In genomic region chr9:137278061-137278912, GRCh38 we compare ENCODE assay signal across 8 cellular contexts. TPM values are rescaled to one million over a fixed set of nuclear protein-coding genes. Genes with fewer than 3 reads are reported as not detected.
DNase-seq lines count a peak whose midpoint lies in the region; ATAC-seq lines count a peak whose summit lies in the region.

No MANE protein-coding gene starts in this region.

- no peaks in the 10 kb centered on the region for H3K9me3 Mint-ChIP-seq in activated T-helper 2 cell treated with anti-CD3 and anti-CD28 coated beads, Interferon-gamma antibody, Interleukin-2, Interleukin-4, amounts not matched to agents 10 μg/mL and 5 μg/mL and 100 μg/mL, durations not matched to agents 14 hours and 24 hours and 36 hours

- intact Hi-C loops in Right ventricle myocardium inferior (cut with DNase I): no loop called here
- intact Hi-C loops in cardiac septum (cut with DNase I): no loop called here
- intact Hi-C loops in activated T-helper 2 cell treated with anti-CD3 and anti-CD28 coated beads, Interferon-gamma antibody, Interleukin-2, Interleukin-4, amounts not matched to agents 10 μg/mL and 5 μg/mL and 100 μg/mL, durations not matched to agents 14 hours and 24 hours and 36 hours (cut with micrococcal nuclease): no loop called here

- DNase-seq in Right ventricle myocardium inferior (ENCODE audit: missing footprints) (peak; percentile 84), cardiac septum (ENCODE audit: low spot score) (no peak), hepatic stellate cell (ENCODE audit: low spot score) (peak; percentile 48), NCI-H1694 (lab: John Stamatoyannopoulos, UW) (no peak), GM03348 (ENCODE audit: low spot score) (no peak)
- no peak for DNase-seq in activated T-helper 2 cell treated with anti-CD3 and anti-CD28 coated beads, Interferon-gamma antibody, Interleukin-2, Interleukin-4, amounts not matched to agents 10 μg/mL and 5 μg/mL and 100 μg/mL, durations not matched to agents 14 hours and 24 hours and 36 hours (ENCODE audit: low spot score)

- H3K27ac Mint-ChIP-seq in activated T-helper 2 cell treated with anti-CD3 and anti-CD28 coated beads, Interferon-gamma antibody, Interleukin-2, Interleukin-4, amounts not matched to agents 10 μg/mL and 5 μg/mL and 100 μg/mL, durations not matched to agents 14 hours and 24 hours and 36 hours: peak overlapping the region; percentile 68

- peak overlapping the region; percentile 21 to 88 (median 75) for H3K27ac ChIP-seq in skin epidermis

- no peaks in the 10 kb centered on the region for H3K27me3 Mint-ChIP-seq in activated T-helper 2 cell treated with anti-CD3 and anti-CD28 coated beads, Interferon-gamma antibody, Interleukin-2, Interleukin-4, amounts not matched to agents 10 μg/mL and 5 μg/mL and 100 μg/mL, durations not matched to agents 14 hours and 24 hours and 36 hours (ENCODE audit: low read depth)

- ATAC-seq in Right ventricle myocardium inferior (peak; percentile 6), HG02763 (IDR thresholded peaks at IDR 0.05; ENCODE audit: unreplicated experiment) (no peak)

- peak overlapping the region; percentile 89 for H3K4me3 Mint-ChIP-seq in activated T-helper 2 cell treated with anti-CD3 and anti-CD28 coated beads, Interferon-gamma antibody, Interleukin-2, Interleukin-4, amounts not matched to agents 10 μg/mL and 5 μg/mL and 100 μg/mL, durations not matched to agents 14 hours and 24 hours and 36 hours (ENCODE audit: low read depth)

- peaks cover 8% of the 10 kb centered on the region for H3K4me1 Mint-ChIP-seq in activated T-helper 2 cell treated with anti-CD3 and anti-CD28 coated beads, Interferon-gamma antibody, Interleukin-2, Interleukin-4, amounts not matched to agents 10 μg/mL and 5 μg/mL and 100 μg/mL, durations not matched to agents 14 hours and 24 hours and 36 hours (ENCODE audit: low read depth)

- H3K4me3 ChIP-seq in skin epidermis: peak overlapping the region; percentile 27 to 51 (median 41)

- H3K36me3 Mint-ChIP-seq in activated T-helper 2 cell treated with anti-CD3 and anti-CD28 coated beads, Interferon-gamma antibody, Interleukin-2, Interleukin-4, amounts not matched to agents 10 μg/mL and 5 μg/mL and 100 μg/mL, durations not matched to agents 14 hours and 24 hours and 36 hours (ENCODE audit: low read depth): peaks cover 11% of the 10 kb centered on the region

RNA-seq across cellular contexts. Expression of gene TOR4A, which starts 0.8 kb away (rescaled TPM):
- total RNA-seq in Right ventricle myocardium inferior (16.5 TPM), cardiac septum (13.9 TPM)
- total RNA-seq in activated T-helper 2 cell treated with anti-CD3 and anti-CD28 coated beads, Interferon-gamma antibody, Interleukin-2, Interleukin-4, amounts not matched to agents 10 μg/mL and 5 μg/mL and 100 μg/mL, durations not matched to agents 14 hours and 24 hours and 36 hours: 17.2 and 17.5 TPM in 2 replicates

RNA-seq across cellular contexts. Expression of gene NELFB, which starts 23.2 kb away (rescaled TPM):
- 37.9 TPM for total RNA-seq in Right ventricle myocardium inferior
- 37.2 TPM for total RNA-seq in cardiac septum
- 71.4 and 72.6 TPM in 2 replicates for total RNA-seq in activated T-helper 2 cell treated with anti-CD3 and anti-CD28 coated beads, Interferon-gamma antibody, Interleukin-2, Interleukin-4, amounts not matched to agents 10 μg/mL and 5 μg/mL and 100 μg/mL, durations not matched to agents 14 hours and 24 hours and 36 hours

RNA-seq across cellular contexts. Expression of gene NRARP, which starts 23.8 kb away (rescaled TPM):
- total RNA-seq in Right ventricle myocardium inferior (4.7 TPM), cardiac septum (11.7 TPM)
- 9.3 and 11.2 TPM in 2 replicates for total RNA-seq in activated T-helper 2 cell treated with anti-CD3 and anti-CD28 coated beads, Interferon-gamma antibody, Interleukin-2, Interleukin-4, amounts not matched to agents 10 μg/mL and 5 μg/mL and 100 μg/mL, durations not matched to agents 14 hours and 24 hours and 36 hours

RNA-seq across cellular contexts. Expression of gene STPG3, which starts 27.2 kb away (rescaled TPM):
- 1.4 TPM for total RNA-seq in Right ventricle myocardium inferior
- total RNA-seq in cardiac septum: not detected
- total RNA-seq in activated T-helper 2 cell treated with anti-CD3 and anti-CD28 coated beads, Interferon-gamma antibody, Interleukin-2, Interleukin-4, amounts not matched to agents 10 μg/mL and 5 μg/mL and 100 μg/mL, durations not matched to agents 14 hours and 24 hours and 36 hours: 0.48 TPM in 2 replicates

RNA-seq across cellular contexts. Expression of gene TUBB4B, which starts 37.2 kb away (rescaled TPM):
- 620 TPM for total RNA-seq in Right ventricle myocardium inferior
- 304 TPM for total RNA-seq in cardiac septum
- total RNA-seq in activated T-helper 2 cell treated with anti-CD3 and anti-CD28 coated beads, Interferon-gamma antibody, Interleukin-2, Interleukin-4, amounts not matched to agents 10 μg/mL and 5 μg/mL and 100 μg/mL, durations not matched to agents 14 hours and 24 hours and 36 hours: 357 and 361 TPM in 2 replicates

Comparison
In these comparisons a context has a peak if more than half of its experiments do, and no peak if none do; other contexts are left out.
1. DNase-seq: peak in Right ventricle myocardium inferior (single experiment) and hepatic stellate cell (single experiment); none in cardiac septum (single experiment), activated T-helper 2 cell treated with anti-CD3 and anti-CD28 coated beads, Interferon-gamma antibody, Interleukin-2, Interleukin-4, amounts not matched to agents 10 μg/mL and 5 μg/mL and 100 μg/mL, durations not matched to agents 14 hours and 24 hours and 36 hours (single experiment), NCI-H1694 (single experiment) and GM03348 (single experiment).